In the genomic region with DNA sequence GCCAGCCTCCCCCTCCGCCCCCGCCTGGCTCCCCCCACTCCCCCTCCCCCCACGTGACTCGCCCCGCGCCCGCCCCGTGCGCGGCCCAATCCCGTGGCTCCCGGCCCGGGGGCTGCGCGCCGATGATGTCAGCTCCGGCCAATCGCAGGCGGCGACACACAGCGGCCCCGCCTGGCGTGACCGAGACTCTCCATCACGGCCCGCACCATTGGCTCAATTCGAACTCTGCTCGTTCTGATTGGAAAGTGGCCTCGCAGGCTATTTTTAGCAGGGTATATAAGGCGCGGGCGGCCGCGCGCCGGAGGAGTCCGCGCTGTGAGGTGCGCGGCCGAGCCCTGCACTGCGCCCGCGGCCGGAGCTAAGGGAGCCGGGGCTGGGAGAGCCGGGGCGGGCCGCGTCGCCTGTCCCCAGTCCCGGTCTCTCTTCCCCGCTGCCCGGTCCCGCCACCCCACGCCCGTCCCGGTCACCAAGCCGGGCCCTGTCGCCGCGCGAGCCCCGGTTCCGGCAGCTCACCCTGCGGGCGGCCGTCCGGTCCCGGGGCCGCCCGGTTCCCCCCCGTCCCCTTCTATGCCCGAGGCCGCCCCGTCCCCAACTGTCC, we compare ENCODE assay signal across 8 cellular contexts. TPM values are rescaled to one million over a fixed set of nuclear protein-coding genes. Genes with fewer than 3 reads are reported as not detected.
DNase-seq lines count a peak whose midpoint lies in the region; ATAC-seq, FAIRE-seq and TF ChIP-seq lines count a peak whose summit lies in the region.

No MANE protein-coding gene starts in this region.

- H3K4me3 ChIP-seq in keratinocyte (ENCODE audit: control insufficient read depth in 2 of 3, extremely low read depth in 1 of 3, insufficient read depth in 2 of 3, low read depth in 1 of 3, low read length in 3 of 3) = peak overlapping the region; percentile 63 to 90 (median 84)

- H3K9me3 ChIP-seq in keratinocyte (ENCODE audit: control insufficient read depth, low read depth, low read length) = no peaks in the 10 kb centered on the region

- H3K4me1 ChIP-seq in keratinocyte (ENCODE audit: control insufficient read depth, extremely low read depth, insufficient read depth, low read length) = peaks cover 25% of the 10 kb centered on the region

- peaks cover 26 to 37% of the 10 kb centered on the region in 2 experiments for H3K36me3 ChIP-seq in keratinocyte (ENCODE audit: control insufficient read depth in 2 of 2, extremely low read depth in 1 of 2, insufficient read depth in 2 of 2, low read length in 2 of 2)

- H3K9me1 ChIP-seq in keratinocyte (ENCODE audit: control insufficient read depth, extremely low read depth, insufficient read depth, low read length) = no peaks in the 10 kb centered on the region

- H3K4me2 ChIP-seq in keratinocyte (ENCODE audit: control insufficient read depth, extremely low read depth, insufficient read depth, low read depth, low read length) = peak overlapping the region; percentile 93

- FAIRE-seq in keratinocyte (lab: Jason Lieb, UNC) = no peak

- TF ChIP-seq CTCF in keratinocyte (optimal IDR thresholded peaks at IDR 0.05 in 1 of 3, IDR thresholded peaks at IDR 0.05 in 1 of 3, conservative IDR thresholded peaks at IDR 0.05 in 1 of 3; ENCODE audit: extremely low read depth in 1 of 3, insufficient read depth in 2 of 3, low read length in 3 of 3) = no peak

- H3K27me3 ChIP-seq in keratinocyte (ENCODE audit: control insufficient read depth, extremely low read depth, insufficient read depth, low read length) = no peaks in the 10 kb centered on the region

- H3K9ac ChIP-seq in keratinocyte (ENCODE audit: control insufficient read depth, extremely low read depth, insufficient read depth, low read length) = peak overlapping the region; percentile 96

- peak overlapping the region; percentile 100 for H3K27ac ChIP-seq in keratinocyte (ENCODE audit: control insufficient read depth, insufficient read depth, low read length)

- H2AFZ ChIP-seq in keratinocyte (ENCODE audit: control insufficient read depth, low read length) = no peak overlapping the region

- dilution Hi-C loops in keratinocyte (cut with MboI; ENCODE audit: extremely low pct_ligation_motif_present, low sequenced_read_pairs) = no loop called here

- DNase-seq in Ammon's horn (ENCODE audit: low spot score) (peak; percentile 98), NCI-H345 treated with DMSO at 0.1 percent for 48 hours (lab: John Stamatoyannopoulos, UW; ENCODE audit: unreplicated experiment) (peak; percentile 81), keratinocyte (ENCODE audit: low read depth, low spot score) (no peak)
- DNase-seq in activated CD4-positive, CD25-positive, alpha-beta regulatory T cell treated with anti-CD3 and anti-CD28 coated beads, Interleukin-2, amount 50 U/mL, for 16 hours (ENCODE audit: low read depth, low spot score) = peak; percentile 99
- peak; percentile 99 for DNase-seq in central memory CD4-positive, alpha-beta T cell
- DNase-seq in stimulated activated CD4-positive, alpha-beta T cell treated with anti-CD3 and anti-CD28 coated beads, Interleukin-12 subunit alpha, Interleukin-12 subunit beta, amount 100 ng/mL, for 48 hours (ENCODE audit: low read depth in 2 of 3, low spot score in 1 of 3) = peak; percentile 97 to 98 (median 98)

- peak; percentile 100 for TF ChIP-seq POLR2A in GM19099 (IDR thresholded peaks at IDR 0.05; ENCODE audit: extremely low read depth, insufficient read length, low read depth)

- ATAC-seq in HG03354 (IDR thresholded peaks at IDR 0.05; ENCODE audit: poor library complexity, severe bottlenecking, unreplicated experiment) = peak; percentile 69

- H3K79me2 ChIP-seq in keratinocyte (ENCODE audit: control insufficient read depth, insufficient read depth, low read length) = peaks cover 49% of the 10 kb centered on the region

- H4K20me1 ChIP-seq in keratinocyte (ENCODE audit: control insufficient read depth, extremely low read depth, insufficient read depth, low read length) = peaks cover 27% of the 10 kb centered on the region

RNA-seq across cellular contexts. Expression of gene KLF6, which starts 0.3 kb away (rescaled TPM):
- 174 to 250 TPM (median 213 TPM) in 3 replicates for polyA plus RNA-seq in keratinocyte
- polyA plus RNA-seq in keratinocyte (2011; ENCODE audit: low read depth) = 159 TPM
- polyA plus RNA-seq in keratinocyte (2011; cell fraction: cytosol; rRNA removed) = 111 and 137 TPM in 2 replicates
- 564 and 626 TPM in 2 replicates for polyA plus RNA-seq in keratinocyte (2011; cell fraction: nucleus; rRNA removed)
- 148 and 270 TPM in 2 replicates for polyA plus RNA-seq in keratinocyte (2012; ENCODE audit: low replicate concordance)
- polyA minus RNA-seq in keratinocyte = 425 to 516 TPM (median 456 TPM) in 3 replicates
- polyA minus RNA-seq in keratinocyte (2011; cell fraction: cytosol; rRNA and poly(A)+ RNA removed) = 131 TPM
- 587 and 853 TPM in 2 replicates for polyA minus RNA-seq in keratinocyte (2011; cell fraction: nucleus; rRNA and poly(A)+ RNA removed)
